8 cellular contexts compared by ENCODE assay signal in the genomic region with DNA sequence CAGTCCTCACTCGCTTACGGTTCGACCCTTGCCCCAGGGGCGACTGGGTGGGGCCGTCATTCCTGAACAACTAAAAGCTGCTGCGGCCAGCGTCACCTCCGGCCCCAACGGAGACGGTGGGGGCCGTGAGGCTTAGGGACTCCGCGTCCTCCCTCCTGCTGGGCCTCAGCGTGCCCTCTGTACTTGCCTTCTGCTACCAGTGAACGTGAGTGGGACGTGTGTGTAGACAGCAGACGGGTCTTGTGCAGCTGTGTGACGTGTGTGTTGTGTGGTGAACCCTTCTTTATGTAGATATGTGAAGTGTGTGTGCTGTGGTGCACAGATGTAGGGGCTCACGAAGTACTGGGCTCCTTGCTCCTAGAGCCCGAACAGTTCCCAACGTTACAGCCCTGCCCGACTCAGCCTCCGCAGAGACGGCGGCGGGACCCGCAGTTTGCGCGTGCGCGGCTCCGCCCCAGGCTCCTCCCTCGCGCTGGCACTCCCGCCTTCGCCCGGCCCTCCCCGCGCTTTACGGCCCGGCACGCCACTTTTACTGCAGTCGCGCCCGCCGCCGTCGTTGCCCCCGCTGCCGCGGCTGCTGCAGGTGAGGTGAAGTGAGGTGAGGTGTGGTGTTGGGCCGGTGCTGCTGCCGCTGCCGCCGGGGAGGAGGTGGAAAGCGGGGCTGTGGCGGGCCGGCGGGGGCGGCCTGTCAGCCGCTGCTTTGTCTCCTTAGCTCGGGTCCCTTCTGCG. TPM values are rescaled to one million over a fixed set of nuclear protein-coding genes. Genes with fewer than 3 reads are reported as not detected.
DNase-seq lines count a peak whose midpoint lies in the region; ATAC-seq and TF ChIP-seq lines count a peak whose summit lies in the region.

Gene PHAF1, plus strand, starts transcription at position 535 of the 729 bp plus-strand sequence. CDS start 235 bp downstream, outside the sequence.

- H3K27ac ChIP-seq in angular gyrus (ENCODE audit: low read depth, low read length) (peak within 1 kb of the TSS; percentile 94), left ventricle myocardium inferior (replicated peaks) (peak within 1 kb of the TSS; percentile 92), prostate gland (peak within 1 kb of the TSS; percentile 73 to 89), upper lobe of right lung (peak within 1 kb of the TSS; percentile 91)

- no peaks in the 10 kb centered on the region for H3K9me3 ChIP-seq in left ventricle myocardium inferior (replicated peaks)
- H3K9me3 ChIP-seq in prostate gland, result no peaks in the 10 kb centered on the region
- H3K9me3 ChIP-seq in upper lobe of right lung, result no peaks in the 10 kb centered on the region

- H3K4me1 ChIP-seq in left ventricle myocardium inferior, result peaks cover 46% of the 10 kb centered on the region
- peaks cover 5% of the 10 kb centered on the region for H3K4me1 ChIP-seq in prostate gland (replicated peaks)
- H3K4me1 ChIP-seq in upper lobe of right lung, result peaks cover 25% of the 10 kb centered on the region

- intact Hi-C loops in left ventricle myocardium inferior (cut with micrococcal nuclease), result no loop called here
- intact Hi-C loops in prostate gland (cut with DNase I), result loop anchor here (5.0 kb wide), 1 partner anchor 38 kb away; no protein-coding TSS in a partner anchor
- intact Hi-C loops in upper lobe of right lung (cut with DNase I), result no loop called here

- TF ChIP-seq CTCF in left ventricle myocardium inferior (IDR thresholded peaks at IDR 0.05; ENCODE audit: borderline replicate concordance) (no peak), prostate gland (IDR thresholded peaks at IDR 0.05) (peak in 2 of 4 experiments; percentile 26 to 28), upper lobe of right lung (IDR thresholded peaks at IDR 0.05) (no peak)

- no peaks in the 10 kb centered on the region for H3K27me3 ChIP-seq in left ventricle myocardium inferior (ENCODE audit: low read depth)
- H3K27me3 ChIP-seq in prostate gland (replicated peaks; ENCODE audit: insufficient read depth), result no peaks in the 10 kb centered on the region
- H3K27me3 ChIP-seq in upper lobe of right lung, result no peaks in the 10 kb centered on the region

- WGBS in prostate gland, result 2% methylated on average over 48 of the region's 63 CpGs

- H3K36me3 ChIP-seq in left ventricle myocardium inferior, result no peaks in the 10 kb centered on the region
- H3K36me3 ChIP-seq in prostate gland, result no peaks in the 10 kb centered on the region
- H3K36me3 ChIP-seq in upper lobe of right lung, result no peaks in the 10 kb centered on the region

- ATAC-seq in HG02870 (IDR thresholded peaks at IDR 0.05; ENCODE audit: unreplicated experiment), result peak; percentile 83
- peak; percentile 97 for ATAC-seq in upper lobe of right lung

- TF ChIP-seq POLR2A in GM15510 (IDR thresholded peaks at IDR 0.05; ENCODE audit: borderline replicate concordance, extremely low read depth, insufficient read length), result peak; percentile 92
- peak; percentile 93 for TF ChIP-seq POLR2A in prostate gland (IDR thresholded peaks at IDR 0.05)

- H3K4me3 ChIP-seq in left ventricle myocardium inferior (peak within 1 kb of the TSS; percentile 93), prostate gland (peak within 1 kb of the TSS; percentile 85 to 99), upper lobe of right lung (peak within 1 kb of the TSS; percentile 99)

- DNase-seq in NCI-H1694 (lab: John Stamatoyannopoulos, UW) (peak; percentile 48), T-helper 2 cell (peak; percentile 93 to 97 (median 94)), left ventricle myocardium inferior (peak; percentile 94), prostate gland (ENCODE audit: low spot score) (peak; percentile 95), upper lobe of right lung (peak; percentile 97)

RNA-seq across cellular contexts. Expression of gene PHAF1, which starts in this region (rescaled TPM):
- total RNA-seq in left ventricle myocardium inferior (10.4 TPM), prostate gland (10 to 100 TPM; 30.1 to 31.9 TPM), upper lobe of right lung (16.4 TPM)

Comparison
In these comparisons a context has a peak if more than half of its experiments do, and no peak if none do; other contexts are left out.
1. Peak in every context shown above with its lines: DNase-seq, ATAC-seq, H3K4me3 ChIP-seq and H3K27ac ChIP-seq.